In genomic region chr22:23533771-23534191, GRCh38 we compare ENCODE assay signal across 1 cellular context.
TF ChIP-seq lines count a peak whose summit lies in the region.

No MANE protein-coding gene starts in this region.

TF ChIP-seq in HepG2, 621 proteins besides CTCF, POLR2A, EP300 and RAD21 (continued from another document):
- no peak for TF ChIP-seq ZNF142 (CRISPR knock-in tag; IDR thresholded peaks at IDR 0.05)
